ENCODE assay signal across 8 cellular contexts in genomic region chr1:89633745-89634625, GRCh38. TPM values are rescaled to one million over a fixed set of nuclear protein-coding genes. Genes with fewer than 3 reads are reported as not detected.
DNase-seq lines count a peak whose midpoint lies in the region; ATAC-seq and TF ChIP-seq lines count a peak whose summit lies in the region.

No MANE protein-coding gene starts in this region.

- H3K4me1 ChIP-seq in A673 (ENCODE audit: insufficient read depth, low read length, poor library complexity, severe bottlenecking): peaks cover 8% of the 10 kb centered on the region

- no peaks in the 10 kb centered on the region for H3K36me3 ChIP-seq in A673 (ENCODE audit: insufficient read depth, low read length, poor library complexity, severe bottlenecking)

- peak; percentile 18 for ATAC-seq in GM18511 (IDR thresholded peaks at IDR 0.05; ENCODE audit: unreplicated experiment)
- ATAC-seq in activated naive CD4-positive, alpha-beta T cell treated with anti-CD3 and anti-CD28 coated beads, Interleukin-2, amount 50 U/mL, for 72 hours: no peak
- ATAC-seq in left ventricle myocardium superior: peak; percentile 10
- ATAC-seq in activated CD4-positive, CD25-positive, alpha-beta regulatory T cell treated with anti-CD3 and anti-CD28 coated beads, Interleukin-2, amount 50 U/mL, for 24 hours: no peak

- no peaks in the 10 kb centered on the region for H3K9me3 Mint-ChIP-seq in activated naive CD4-positive, alpha-beta T cell treated with anti-CD3 and anti-CD28 coated beads, Interleukin-2, amount 50 U/mL, for 72 hours

- no peaks in the 10 kb centered on the region for H3K9me3 ChIP-seq in A673 (ENCODE audit: low read depth, low read length, poor library complexity, severe bottlenecking)

- peaks cover 22 to 25% of the 10 kb centered on the region in 2 donors for H3K36me3 Mint-ChIP-seq in activated naive CD4-positive, alpha-beta T cell treated with anti-CD3 and anti-CD28 coated beads, Interleukin-2, amount 50 U/mL, for 72 hours

- intact Hi-C loops in A673 (cut with micrococcal nuclease; ENCODE audit: unreplicated experiment): loop anchor here (5.0 to 10.0 kb wide), 2 partner anchors 83 to 351 kb away; no protein-coding TSS in a partner anchor
- intact Hi-C loops in left ventricle myocardium superior (cut with micrococcal nuclease): loop anchor here (2.0 kb wide), 1 partner anchor 129 kb away; no protein-coding TSS in a partner anchor
- intact Hi-C loops in posterior vena cava (cut with DNase I): loop anchor here (2.0 to 10.0 kb wide), 2 partner anchors 129 to 1361 kb away; no protein-coding TSS in a partner anchor

- TF ChIP-seq CTCF in A673 (conservative IDR thresholded peaks at IDR 0.05; ENCODE audit: low read depth, low read length): no peak
- no peak for TF ChIP-seq CTCF in retinal pigment epithelial cell (conservative IDR thresholded peaks at IDR 0.05; ENCODE audit: low read depth, low read length)

- peak overlapping the region; percentile 94 to 98 for H3K27ac Mint-ChIP-seq in activated naive CD4-positive, alpha-beta T cell treated with anti-CD3 and anti-CD28 coated beads, Interleukin-2, amount 50 U/mL, for 72 hours

- POLR2A ChIA-PET in A673 (lab: Charles Lee; ENCODE audit: low non-redundant PET): no interaction called here

- no peaks in the 10 kb centered on the region for H3K27me3 ChIP-seq in A673 (replicated peaks; ENCODE audit: insufficient read depth, low read depth, low read length, poor library complexity)

- CTCF ChIA-PET in A673 (lab: Charles Lee): interaction anchor here (1.3 to 1.8 kb wide), 2 partner anchors 129 kb away, joined by 3 to 8 read pairs; no protein-coding TSS in a partner anchor

- DNase-seq in A673 (ENCODE audit: low spot score) (peak; percentile 18), NCI-H1092 treated with DMSO at 0.1 percent for 48 hours (lab: John Stamatoyannopoulos, UW) (peak; percentile 15), left ventricle myocardium superior (peak; percentile 29), retinal pigment epithelial cell (ENCODE audit: low read depth) (no peak), posterior vena cava (ENCODE audit: low spot score) (no peak)
- peak in 1 of 2 donors; percentile 35 for DNase-seq in activated naive CD4-positive, alpha-beta T cell treated with anti-CD3 and anti-CD28 coated beads, Interleukin-2, amount 50 U/mL, for 72 hours (ENCODE audit: low spot score in 2 of 2)

- H3K4me3 ChIP-seq in A673 (ENCODE audit: low read depth, low read length, poor library complexity, severe bottlenecking) (peak overlapping the region; percentile 94), retinal pigment epithelial cell (ENCODE audit: low read length) (peak overlapping the region; percentile 62)

- H3K27ac ChIP-seq in A673 (ENCODE audit: low read depth, low read length, poor library complexity, severe bottlenecking): peak overlapping the region; percentile 79

- BruUV-seq in A673 (replicated peaks; lab: Mats Ljungman, UMichigan): TSS peak; percentile 33

RNA-seq across cellular contexts. Expression of gene LRRC8C, which starts 1.1 kb away (rescaled TPM):
- 5.6 and 6.9 TPM in 2 replicates for total RNA-seq in A673 (2021)
- 10 to 100 TPM; 27.0 to 31.7 TPM for total RNA-seq in activated naive CD4-positive, alpha-beta T cell treated with anti-CD3 and anti-CD28 coated beads, Interleukin-2, amount 50 U/mL, for 72 hours
- total RNA-seq in left ventricle myocardium superior: 6.8 TPM
- 10 to 100 TPM; 10.5 to 11.9 TPM for total RNA-seq in posterior vena cava

Comparison
In these comparisons a context has a peak if more than half of its experiments do, and no peak if none do; other contexts are left out.
1. DNase-seq: peak in A673 (single experiment), NCI-H1092 treated with DMSO at 0.1 percent for 48 hours (single experiment) and left ventricle myocardium superior (single experiment); none in retinal pigment epithelial cell (single experiment) and posterior vena cava (single experiment).
2. ATAC-seq: peak in GM18511 (single experiment) and left ventricle myocardium superior (single experiment); none in activated naive CD4-positive, alpha-beta T cell treated with anti-CD3 and anti-CD28 coated beads, Interleukin-2, amount 50 U/mL, for 72 hours (0 of 2) and activated CD4-positive, CD25-positive, alpha-beta regulatory T cell treated with anti-CD3 and anti-CD28 coated beads, Interleukin-2, amount 50 U/mL, for 24 hours (0 of 2).